ENCODE assay signal across 18 cellular contexts in genomic region chr2:241989074-241989473, GRCh38.
"Had no signal": no experiment of that assay in that cellular context is flagged by ENCODE, and none has a peak within 500 bp of the region (broad histone marks: within the 10 kb centered on the region; RNA-seq: fewer than 3 reads in every experiment).

No MANE protein-coding gene starts in this region.

- DNase-seq: activated CD4-positive, alpha-beta memory T cell treated with anti-CD3 and anti-CD28 coated beads, Interleukin-2, amount 10 ng/mL, durations not matched to agents 7 days and 5 days; activated CD4-positive, alpha-beta T cell treated with anti-CD3 and anti-CD28 coated beads for 4 hours; activated gamma-delta T cell treated with Interleukin-2 at 50 U/mL for 16 hours; activated naive CD8-positive, alpha-beta T cell treated with anti-CD3 and anti-CD28 coated beads, Interleukin-2, amount 10 ng/mL, durations not matched to agents 7 days and 5 days; dermis blood vessel endothelial cell; effector memory CD8-positive, alpha-beta T cell; foreskin melanocyte; heart right ventricle; lower lobe of right lung; midbrain; sigmoid colon; stimulated activated CD4-positive, alpha-beta T cell treated with anti-CD3 and anti-CD28 coated beads, Interleukin-1b, Interleukin-23, amount 100 ng/mL, for 48 hours; T-helper 2 cell; tibial artery had no signal

- H3K27ac ChIP-seq: epithelial cell of prostate, heart right ventricle, lower lobe of right lung, neural progenitor cell, ovary, sigmoid colon, tibial artery, vagina had no signal

- ATAC-seq: effector memory CD8-positive, alpha-beta T cell; heart right ventricle; lower lobe of right lung had no signal

- H3K4me3 ChIP-seq: heart right ventricle, lower lobe of right lung, neural progenitor cell, ovary, sigmoid colon, tibial artery, vagina had no signal
